ENCODE assay signal across 8 cellular contexts in the genomic region with DNA sequence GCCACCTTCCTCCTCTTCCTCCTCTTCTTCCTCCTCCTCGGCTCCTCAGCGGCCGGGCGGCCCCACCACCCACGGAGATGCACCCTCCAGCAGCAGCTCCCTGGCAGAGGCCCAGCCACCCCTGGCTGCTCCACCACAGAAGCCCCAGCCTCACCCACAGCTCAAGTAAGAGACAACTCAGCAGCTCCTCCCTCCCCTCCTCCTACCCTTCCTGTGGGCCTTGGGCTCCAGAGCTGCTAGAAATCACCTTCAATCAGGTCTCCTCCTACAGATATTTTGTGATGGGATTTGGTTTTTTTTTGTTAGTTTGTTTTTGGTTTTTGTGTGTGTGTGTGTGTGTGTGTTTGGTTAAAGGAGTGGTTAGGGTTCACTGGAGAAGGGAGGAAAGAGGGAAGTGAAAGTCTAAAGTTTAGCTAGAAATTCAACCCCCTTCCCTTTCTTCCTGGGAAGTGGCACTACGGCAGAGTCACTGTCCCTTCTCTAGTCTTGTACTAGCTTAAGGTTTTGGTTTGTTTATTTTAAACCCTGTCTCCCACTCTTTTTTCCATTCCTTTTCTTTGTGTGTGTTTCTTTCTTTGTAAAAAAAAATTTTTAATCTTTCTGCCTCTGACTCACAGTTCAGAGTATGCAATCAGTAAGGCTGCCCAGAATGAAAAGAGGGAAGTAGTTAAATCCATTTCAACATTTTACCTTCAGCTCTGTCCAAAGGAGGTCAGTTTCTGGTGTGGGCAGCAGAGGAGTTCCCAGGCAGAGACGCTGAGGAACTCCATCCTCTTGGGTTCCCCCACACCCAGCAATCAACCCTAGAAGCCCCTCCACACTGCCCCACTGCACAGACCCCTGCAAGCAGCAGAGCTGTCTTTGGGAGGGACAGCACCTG. TPM values are rescaled to one million over a fixed set of nuclear protein-coding genes. Genes with fewer than 3 reads are reported as not detected.
A peak's percentile ranks its signal among the peaks of the same experiment; 100 is the strongest.
DNase-seq lines count a peak whose midpoint lies in the region; ATAC-seq and TF ChIP-seq lines count a peak whose summit lies in the region.

No MANE protein-coding gene starts in this region.

- peak overlapping the region; percentile 95 for H2BK20ac ChIP-seq in IMR-90 (ENCODE audit: low read depth, low read length)

- no peaks in the 10 kb centered on the region for H3K9me3 ChIP-seq in CD4-positive, alpha-beta T cell (ENCODE audit: control insufficient read depth, low read length)
- H3K9me3 ChIP-seq in IMR-90 (ENCODE audit: control insufficient read depth, insufficient read depth, low read length): no peaks in the 10 kb centered on the region
- no peaks in the 10 kb centered on the region for H3K9me3 ChIP-seq in right atrium auricular region
- no peaks in the 10 kb centered on the region for H3K9me3 ChIP-seq in testis

- peak overlapping the region; percentile 12 for H3K27ac Mint-ChIP-seq in CD4-positive, alpha-beta T cell

- H2AFZ ChIP-seq in IMR-90 (replicated peaks; ENCODE audit: low read length, poor library complexity): peak overlapping the region; percentile 71

- in situ Hi-C loops in IMR-90 (cut with MboI; ENCODE audit: low sequenced_read_pairs): no loop called here

- H3K4me1 Mint-ChIP-seq in CD4-positive, alpha-beta T cell (ENCODE audit: low read depth): peaks cover 6% of the 10 kb centered on the region

- H2AK5ac ChIP-seq in IMR-90 (ENCODE audit: low read depth, low read length): peak overlapping the region; percentile 99

- no peak overlapping the region for H3K4me3 ChIP-seq in IMR-90 (ENCODE audit: insufficient read depth, low read depth, low read length)
- H3K4me3 ChIP-seq in right atrium auricular region: no peak overlapping the region
- no peak overlapping the region for H3K4me3 ChIP-seq in testis

- H3K79me1 ChIP-seq in IMR-90 (ENCODE audit: low read depth in 1 of 2, low read length in 2 of 2): no peaks in the 10 kb centered on the region

- H2BK120ac ChIP-seq in IMR-90 (ENCODE audit: low read depth, low read length): peak overlapping the region; percentile 98

- H3K9me3 Mint-ChIP-seq in CD4-positive, alpha-beta T cell: no peaks in the 10 kb centered on the region

- H3K23ac ChIP-seq in IMR-90 (ENCODE audit: low read depth, low read length): peak overlapping the region; percentile 70

- intact Hi-C loops in CD4-positive, alpha-beta T cell (cut with DNase I, micrococcal nuclease): no loop called here
- intact Hi-C loops in IMR-90 (cut with micrococcal nuclease): no loop called here
- intact Hi-C loops in testis (cut with DNase I; ENCODE audit: low total_unique reads): no loop called here

- no peaks in the 10 kb centered on the region for H3K27me3 Mint-ChIP-seq in CD4-positive, alpha-beta T cell

- H3K27me3 ChIP-seq in CD4-positive, alpha-beta T cell (ENCODE audit: control insufficient read depth, insufficient read depth, low read length): no peaks in the 10 kb centered on the region
- H3K27me3 ChIP-seq in IMR-90 (ENCODE audit: control insufficient read depth, insufficient read depth, low read length) (no peaks in the 10 kb centered on the region), right atrium auricular region (no peaks in the 10 kb centered on the region), testis (no peaks in the 10 kb centered on the region)

- H3K4me3 Mint-ChIP-seq in CD4-positive, alpha-beta T cell: no peak overlapping the region

- dilution Hi-C loops in IMR-90 (cut with HindIII; ENCODE audit: low sequenced_read_pairs, unreplicated experiment): no loop called here

- H3K36me3 ChIP-seq in IMR-90 (ENCODE audit: control insufficient read depth, insufficient read depth, low read length) (no peaks in the 10 kb centered on the region), right atrium auricular region (no peaks in the 10 kb centered on the region), testis (ENCODE audit: low read depth, missing control alignments) (no peaks in the 10 kb centered on the region)

- H3K4me1 ChIP-seq in IMR-90 (ENCODE audit: control insufficient read depth, insufficient read depth, low read length) (peaks cover 20% of the 10 kb centered on the region), right atrium auricular region (peaks cover 0 to 20% of the 10 kb centered on the region in 2 donors), testis (no peaks in the 10 kb centered on the region)

- DNase-seq in CD4-positive, alpha-beta T cell: no peak
- DNase-seq in IMR-90: peak; percentile 71
- peak; percentile 85 to 88 for DNase-seq in activated T-cell treated with anti-CD3 and anti-CD28 coated beads, Interleukin-2, amount 50 U/mL, for 48 hours
- DNase-seq in right atrium auricular region (ENCODE audit: low spot score): no peak
- peak; percentile 57 for DNase-seq in stimulated activated CD4-positive, alpha-beta T cell treated with anti-CD3 and anti-CD28 coated beads, Interleukin-4, amount 100 ng/mL, for 1 hour
- DNase-seq in DMS153 (lab: John Stamatoyannopoulos, UW): no peak
- no peak for DNase-seq in testis

- CTCF ChIA-PET in CD4-positive, alpha-beta T cell (lab: Charles Lee): no interaction called here
- CTCF ChIA-PET in IMR-90 (lab: Yijun Ruan, JAX): interaction anchor here (0.6 to 1.2 kb wide), 5 partner anchors 10 to 284 kb away, joined by 3 to 7 read pairs (median 3); no protein-coding TSS in a partner anchor

- peak overlapping the region; percentile 84 for H3K56ac ChIP-seq in IMR-90 (ENCODE audit: extremely low read depth, insufficient read depth, low read length)

- 13% methylated on average over 3 of the region's 7 CpGs; no CpG with 5 or more reads in 1 of the 2 experiments for WGBS in IMR-90 (ENCODE audit: extremely low coverage in 2 of 2, insufficient read length in 1 of 2), 2 experiments
- WGBS in testis, 2 donors: 35 to 62% methylated on average over 7 of the region's 7 CpGs

- H4K91ac ChIP-seq in IMR-90 (ENCODE audit: insufficient read depth, low read depth, low read length): peak overlapping the region; percentile 97

- no peak for ATAC-seq in CD4-positive, alpha-beta T cell (ENCODE audit: poor library complexity)
- ATAC-seq in GM21390 (IDR thresholded peaks at IDR 0.05; ENCODE audit: unreplicated experiment) (peak; percentile 71), IMR-90 (ENCODE audit: low read depth) (peak; percentile 81)

- H3K36me3 Mint-ChIP-seq in CD4-positive, alpha-beta T cell (ENCODE audit: low read depth): no peaks in the 10 kb centered on the region

- H3K14ac ChIP-seq in IMR-90 (replicated peaks; ENCODE audit: low read depth, low read length): peak overlapping the region; percentile 86

- TF ChIP-seq CTCF in CD4-positive, alpha-beta T cell (IDR thresholded peaks at IDR 0.05): no peak
- no peak for TF ChIP-seq CTCF in IMR-90 (conservative IDR thresholded peaks at IDR 0.05; ENCODE audit: low read depth, low read length)
- TF ChIP-seq CTCF in right atrium auricular region (IDR thresholded peaks at IDR 0.05): no peak
- no peak for TF ChIP-seq CTCF in testis (IDR thresholded peaks at IDR 0.05)

- H3K4me2 ChIP-seq in IMR-90 (ENCODE audit: low read depth, low read length): peak overlapping the region; percentile 61

- H3K9me1 ChIP-seq in IMR-90 (ENCODE audit: insufficient read depth, low read length): peaks cover 11% of the 10 kb centered on the region

- no peaks in the 10 kb centered on the region for H4K20me1 ChIP-seq in IMR-90 (ENCODE audit: insufficient read depth, low read length)

- H3K4ac ChIP-seq in IMR-90 (ENCODE audit: low read depth, low read length): peak overlapping the region; percentile 95

- H2AK9ac ChIP-seq in IMR-90 (replicated peaks; ENCODE audit: low read depth, low read length, poor library complexity): peak overlapping the region; percentile 91

- POLR2A ChIA-PET in CD4-positive, alpha-beta T cell (lab: Charles Lee): no interaction called here
- POLR2A ChIA-PET in IMR-90 (lab: Charles Lee; ENCODE audit: unreplicated experiment): interaction anchor here (0.6 kb wide), 2 partner anchors 48 to 319 kb away, joined by 3 to 6 read pairs; no protein-coding TSS in a partner anchor

- no TSS peak for BruUV-seq in IMR-90 (replicated peaks; lab: Mats Ljungman, UMichigan)

- H3K27ac ChIP-seq in CD4-positive, alpha-beta T cell (ENCODE audit: low read depth, low read length): no peak overlapping the region
- H3K27ac ChIP-seq in IMR-90 (ENCODE audit: insufficient read depth, low read length): peak overlapping the region; percentile 96
- H3K27ac ChIP-seq in right atrium auricular region: peak overlapping the region; percentile 5 to 59
- no peak overlapping the region for H3K27ac ChIP-seq in testis

- TF ChIP-seq POLR2A in IMR-90 (IDR thresholded peaks at IDR 0.05; ENCODE audit: low read depth, low read length) (no peak), testis (IDR thresholded peaks at IDR 0.05) (no peak)

- H3K9ac ChIP-seq in IMR-90 (ENCODE audit: low read depth, low read length): peak overlapping the region; percentile 77

- H2BK15ac ChIP-seq in IMR-90 (ENCODE audit: low read depth, low read length): peak overlapping the region; percentile 99

- peak overlapping the region; percentile 76 for H4K5ac ChIP-seq in IMR-90 (ENCODE audit: low read depth, low read length)

- H3K18ac ChIP-seq in IMR-90 (ENCODE audit: low read depth, low read length): peak overlapping the region; percentile 89

- TF ChIP-seq RAD21 in IMR-90 (IDR thresholded peaks at IDR 0.05; ENCODE audit: low read length): no peak

- H4K8ac ChIP-seq in IMR-90 (ENCODE audit: low read depth in 2 of 2, low read length in 2 of 2): peak overlapping the region; percentile 88 to 91

- H2BK5ac ChIP-seq in IMR-90 (ENCODE audit: low read depth, low read length, poor library complexity, severe bottlenecking): peak overlapping the region; percentile 83

TF ChIP-seq in IMR-90, 13 proteins besides CTCF, POLR2A, EP300 and RAD21 (continues in another document):
- TF ChIP-seq CHD1 (IDR thresholded peaks at IDR 0.05; ENCODE audit: low read depth, low read length) (no peak), MAFK (IDR thresholded peaks at IDR 0.05; ENCODE audit: low read depth, low read length) (no peak), FOS (IDR thresholded peaks at IDR 0.05; ENCODE audit: low read depth, low read length) (peak; percentile 69), MAZ (IDR thresholded peaks at IDR 0.05; ENCODE audit: borderline replicate concordance, low read depth, low read length) (no peak), CEBPB (IDR thresholded peaks at IDR 0.05; ENCODE audit: low read depth, low read length) (peak; percentile 54), RCOR1 (IDR thresholded peaks at IDR 0.05; ENCODE audit: insufficient replicate concordance, low read length) (no peak), NFE2L2 (IDR thresholded peaks at IDR 0.05; ENCODE audit: low read depth, low read length) (no peak)

RNA-seq across cellular contexts. Expression of gene TIMP4, which starts 29.0 kb away (rescaled TPM):
- not detected for total RNA-seq in CD4-positive, alpha-beta T cell
- total RNA-seq in IMR-90 (2012; rRNA removed) (0.54 and 0.56 TPM in 2 replicates), right atrium auricular region (10 to 100 TPM; 29.1 to 31.1 TPM), testis (1 to 10 TPM; 1.3 to 3.3 TPM)
- polyA plus RNA-seq in IMR-90 (2012; rRNA removed) (0.39 and 0.40 TPM in 2 replicates), testis (ENCODE audit: insufficient read depth, low read depth, low replicate concordance) (0.95 TPM)
- 0.57 and 0.80 TPM in 2 replicates for polyA plus RNA-seq in IMR-90 (2012; cell fraction: cytosol; rRNA removed)
- polyA plus RNA-seq in IMR-90 (2012; cell fraction: nucleus; rRNA removed; ENCODE audit: low replicate concordance): 0.13 and 0.16 TPM in 2 replicates

Comparison
In these comparisons a context has a peak if more than half of its experiments do, and no peak if none do; other contexts are left out.
1. DNase-seq: peak in IMR-90 (single experiment), activated T-cell treated with anti-CD3 and anti-CD28 coated beads, Interleukin-2, amount 50 U/mL, for 48 hours (2 of 2) and stimulated activated CD4-positive, alpha-beta T cell treated with anti-CD3 and anti-CD28 coated beads, Interleukin-4, amount 100 ng/mL, for 1 hour (single experiment); none in CD4-positive, alpha-beta T cell (0 of 10), right atrium auricular region (single experiment), DMS153 (single experiment) and testis (single experiment).
2. H3K27ac ChIP-seq: peak in IMR-90 (single experiment) and right atrium auricular region (2 of 2); none in CD4-positive, alpha-beta T cell (single experiment) and testis (0 of 2).
3. RNA of gene TIMP4, which starts 29.0 kb away (total RNA-seq): 29.1 to 31.1 TPM in right atrium auricular region; 1.3 to 3.3 TPM in testis, 0.54 to 0.56 TPM in IMR-90 and not detected in CD4-positive, alpha-beta T cell; every median in the first group is over 4 times any median in the second.